Comparison of ENCODE assay signal across 8 cellular contexts in genomic region chr1:153919879-153920852, GRCh38. TPM values are rescaled to one million over a fixed set of nuclear protein-coding genes. Genes with fewer than 3 reads are reported as not detected.
DNase-seq lines count a peak whose midpoint lies in the region; ATAC-seq and TF ChIP-seq lines count a peak whose summit lies in the region.

No MANE protein-coding gene starts in this region.

- no peaks in the 10 kb centered on the region for H3K9me3 Mint-ChIP-seq in CD14-positive monocyte
- H3K9me3 Mint-ChIP-seq in activated CD4-positive, alpha-beta memory T cell treated with anti-CD3 and anti-CD28 coated beads, Interleukin-2, amount 10 ng/mL, durations not matched to agents 7 days and 5 days: no peaks in the 10 kb centered on the region

- peaks cover 0 to 3% (median 0%) of the 10 kb centered on the region in 3 donors for H3K27me3 Mint-ChIP-seq in CD14-positive monocyte (ENCODE audit: low read depth in 3 of 3)
- H3K27me3 Mint-ChIP-seq in activated CD4-positive, alpha-beta memory T cell treated with anti-CD3 and anti-CD28 coated beads, Interleukin-2, amount 10 ng/mL, durations not matched to agents 7 days and 5 days: no peaks in the 10 kb centered on the region

- intact Hi-C loops in CD14-positive monocyte (cut with micrococcal nuclease) (loop anchor here (5.0 kb wide), 3 partner anchors 37 to 113 kb away; partner anchors contain the start of genes CRTC2 (in 1 of the 2) and RAB13 (in 1 of the 2)), heart right ventricle (cut with DNase I) (loop anchor here in 6 of 10 donors (5.0 to 10.0 kb wide), 6 partner anchors 38 to 123 kb away; no protein-coding TSS in a partner anchor)

- H3K4me3 Mint-ChIP-seq in CD14-positive monocyte: peak overlapping the region in 1 of 2 donors; percentile 95
- H3K4me3 Mint-ChIP-seq in activated CD4-positive, alpha-beta memory T cell treated with anti-CD3 and anti-CD28 coated beads, Interleukin-2, amount 10 ng/mL, durations not matched to agents 7 days and 5 days: peak overlapping the region; percentile 92

- peaks cover 12 to 66% (median 44%) of the 10 kb centered on the region in 9 donors for H3K4me1 ChIP-seq in heart right ventricle
- H3K4me1 ChIP-seq in stomach smooth muscle (ENCODE audit: control insufficient read depth, insufficient read depth, low read length): peaks cover 31% of the 10 kb centered on the region

- peaks cover 40% of the 10 kb centered on the region for H3K4me1 Mint-ChIP-seq in CD14-positive monocyte
- H3K4me1 Mint-ChIP-seq in activated CD4-positive, alpha-beta memory T cell treated with anti-CD3 and anti-CD28 coated beads, Interleukin-2, amount 10 ng/mL, durations not matched to agents 7 days and 5 days: peaks cover 47% of the 10 kb centered on the region

- POLR2A ChIA-PET in activated CD4-positive, alpha-beta memory T cell treated with anti-CD3 and anti-CD28 coated beads, Interleukin-2, amount 10 ng/mL, durations not matched to agents 7 days and 5 days (lab: Charles Lee): interaction anchor here (1.0 to 7.1 kb wide), 14 partner anchors 10 to 286 kb away, joined by 3 to 53 read pairs (median 6); partner anchors contain the start of genes CHTOP, CREB3L4, CRTC2 and DENND4B

- peaks cover 19 to 38% of the 10 kb centered on the region in 2 donors for H3K36me3 Mint-ChIP-seq in CD14-positive monocyte
- H3K36me3 Mint-ChIP-seq in activated CD4-positive, alpha-beta memory T cell treated with anti-CD3 and anti-CD28 coated beads, Interleukin-2, amount 10 ng/mL, durations not matched to agents 7 days and 5 days (ENCODE audit: low read depth): peaks cover 30% of the 10 kb centered on the region

- peak overlapping the region in 5 of 10 donors; percentile 67 to 75 (median 71) for H3K4me3 ChIP-seq in heart right ventricle
- H3K4me3 ChIP-seq in stomach smooth muscle (ENCODE audit: low read length in 2 of 2): peak overlapping the region in 1 of 2 donors; percentile 22

- TF ChIP-seq CTCF in CD14-positive monocyte (IDR thresholded peaks at IDR 0.05) (no peak), heart right ventricle (IDR thresholded peaks at IDR 0.05) (peak in 4 of 9 donors; percentile 17 to 47 (median 41))

- peak overlapping the region; percentile 47 to 63 for H3K9ac ChIP-seq in stomach smooth muscle (ENCODE audit: low read length in 2 of 2)

- 38 to 46% methylated on average over 4 of the region's 4 CpGs for WGBS in heart right ventricle, 2 donors

- H3K36me3 ChIP-seq in heart right ventricle (peaks cover 0 to 43% (median 0%) of the 10 kb centered on the region in 9 donors), stomach smooth muscle (ENCODE audit: control insufficient read depth in 2 of 2, insufficient read depth in 2 of 2, low read length in 2 of 2) (no peaks in the 10 kb centered on the region)

- peak overlapping the region in 6 of 7 donors; percentile 16 to 81 (median 65) for H3K27ac Mint-ChIP-seq in CD14-positive monocyte
- peak overlapping the region; percentile 73 for H3K27ac Mint-ChIP-seq in activated CD4-positive, alpha-beta memory T cell treated with anti-CD3 and anti-CD28 coated beads, Interleukin-2, amount 10 ng/mL, durations not matched to agents 7 days and 5 days

- peak overlapping the region in 7 of 10 donors; percentile 5 to 94 (median 38) for H3K27ac ChIP-seq in heart right ventricle
- no peak overlapping the region for H3K27ac ChIP-seq in stomach smooth muscle (ENCODE audit: low read length)

- DNase-seq in CD14-positive monocyte (ENCODE audit: low spot score): no peak
- DNase-seq in HT-29 (ENCODE audit: low spot score): peak; percentile 15
- peak; percentile 42 for DNase-seq in activated CD4-positive, alpha-beta memory T cell treated with anti-CD3 and anti-CD28 coated beads, Interleukin-2, amount 10 ng/mL, durations not matched to agents 7 days and 5 days
- DNase-seq in heart right ventricle: no peak
- no peak for DNase-seq in NCI-H128 (lab: John Stamatoyannopoulos, UW; ENCODE audit: unreplicated experiment)
- no peak for DNase-seq in amniotic stem cell (lab: John Stamatoyannopoulos, UW)
- no peak for DNase-seq in NCI-H187 (lab: John Stamatoyannopoulos, UW)

- CTCF ChIA-PET in activated CD4-positive, alpha-beta memory T cell treated with anti-CD3 and anti-CD28 coated beads, Interleukin-2, amount 10 ng/mL, durations not matched to agents 7 days and 5 days (lab: Charles Lee): interaction anchor here (0.8 to 3.9 kb wide), 8 partner anchors 9 to 248 kb away, joined by 3 to 52 read pairs (median 5); partner anchors contain the start of genes CREB3L4, DENND4B, RAB13 and SLC27A3

- H3K9me3 ChIP-seq in heart right ventricle (no peaks in the 10 kb centered on the region), stomach smooth muscle (ENCODE audit: control insufficient read depth in 2 of 2, low read length in 2 of 2) (no peaks in the 10 kb centered on the region)

- no peaks in the 10 kb centered on the region for H3K27me3 ChIP-seq in heart right ventricle
- H3K27me3 ChIP-seq in stomach smooth muscle (ENCODE audit: control insufficient read depth in 1 of 2, insufficient read depth in 2 of 2, low read length in 2 of 2): no peaks in the 10 kb centered on the region

- ATAC-seq in heart right ventricle: no peak

RNA-seq across cellular contexts. Expression of gene GATAD2B, which starts 2.6 kb away (rescaled TPM):
- 1 to 10 TPM; 1.1 to 2.0 TPM for polyA plus RNA-seq in CD14-positive monocyte
- total RNA-seq in HT-29 (2014; rRNA removed; shearing (Covaris generic)): 4.2 and 5.1 TPM in 2 replicates
- total RNA-seq in activated CD4-positive, alpha-beta memory T cell treated with anti-CD3 and anti-CD28 coated beads, Interleukin-2, amount 10 ng/mL, durations not matched to agents 7 days and 5 days: 10 to 100 TPM; 70.8 to 71.1 TPM
- 10 to 100 TPM; 32.9 to 52.6 (median 42.7) TPM for total RNA-seq in heart right ventricle
- 1 to 10 TPM; 3.9 to 7.0 TPM for polyA plus RNA-seq in heart right ventricle

RNA-seq across cellular contexts. Expression of gene DENND4B, which starts 26.4 kb away (rescaled TPM):
- polyA plus RNA-seq in CD14-positive monocyte (10 to 100 TPM in 1 of 2 donors, 1 to 10 TPM in 1; 7.8 to 10.9 TPM), heart right ventricle (10 to 100 TPM; 23.7 to 68.2 TPM)
- 33.9 and 36.5 TPM in 2 replicates for total RNA-seq in HT-29 (2014; rRNA removed; shearing (Covaris generic))
- 100 to 1,000 TPM; 159 to 166 TPM for total RNA-seq in activated CD4-positive, alpha-beta memory T cell treated with anti-CD3 and anti-CD28 coated beads, Interleukin-2, amount 10 ng/mL, durations not matched to agents 7 days and 5 days
- total RNA-seq in heart right ventricle: 10 to 100 TPM; 29.4 to 60.4 (median 39.0) TPM

RNA-seq across cellular contexts. Expression of gene CRTC2, which starts 38.2 kb away (rescaled TPM):
- 10 to 100 TPM; 13.7 to 21.2 TPM for polyA plus RNA-seq in CD14-positive monocyte
- total RNA-seq in HT-29 (2014; rRNA removed; shearing (Covaris generic)): 15.5 and 16.5 TPM in 2 replicates
- total RNA-seq in activated CD4-positive, alpha-beta memory T cell treated with anti-CD3 and anti-CD28 coated beads, Interleukin-2, amount 10 ng/mL, durations not matched to agents 7 days and 5 days: 100 to 1,000 TPM; 107 TPM
- 10 to 100 TPM; 14.6 to 25.6 (median 18.0) TPM for total RNA-seq in heart right ventricle
- 10 to 100 TPM; 19.2 to 50.5 TPM for polyA plus RNA-seq in heart right ventricle

RNA-seq across cellular contexts. Expression of gene SLC39A1, which starts 43.2 kb away (rescaled TPM):
- polyA plus RNA-seq in CD14-positive monocyte: 10 to 100 TPM; 82.1 to 83.1 TPM
- total RNA-seq in HT-29 (2014; rRNA removed; shearing (Covaris generic)): 226 TPM in 2 replicates
- 10 to 100 TPM; 42.5 to 42.6 TPM for total RNA-seq in activated CD4-positive, alpha-beta memory T cell treated with anti-CD3 and anti-CD28 coated beads, Interleukin-2, amount 10 ng/mL, durations not matched to agents 7 days and 5 days
- 10 to 100 TPM; 27.6 to 63.0 (median 34.3) TPM for total RNA-seq in heart right ventricle
- polyA plus RNA-seq in heart right ventricle: 100 to 1,000 TPM in 1 of 2 donors, 10 to 100 TPM in 1; 24.6 to 102 TPM

RNA-seq across cellular contexts. Expression of gene CREB3L4, which starts 47.5 kb away (rescaled TPM):
- polyA plus RNA-seq in CD14-positive monocyte: 1 to 10 TPM; 5.0 to 6.8 TPM
- total RNA-seq in HT-29 (2014; rRNA removed; shearing (Covaris generic)): 23.2 and 24.7 TPM in 2 replicates
- total RNA-seq in activated CD4-positive, alpha-beta memory T cell treated with anti-CD3 and anti-CD28 coated beads, Interleukin-2, amount 10 ng/mL, durations not matched to agents 7 days and 5 days: 1 to 10 TPM; 7.0 to 8.4 TPM
- total RNA-seq in heart right ventricle: 1 to 10 TPM; 2.9 to 8.5 (median 4.1) TPM
- polyA plus RNA-seq in heart right ventricle: 1 to 10 TPM; 5.6 to 7.6 TPM

Comparison
In these comparisons a context has a peak if more than half of its experiments do, and no peak if none do; other contexts are left out.
1. DNase-seq: peak in HT-29 (single experiment) and activated CD4-positive, alpha-beta memory T cell treated with anti-CD3 and anti-CD28 coated beads, Interleukin-2, amount 10 ng/mL, durations not matched to agents 7 days and 5 days (single experiment); none in CD14-positive monocyte (single experiment), heart right ventricle (0 of 2), NCI-H128 (single experiment), amniotic stem cell (single experiment) and NCI-H187 (0 of 2).